1 cellular context compared by ENCODE assay signal in genomic region chr13:51538626-51539179, GRCh38.
TF ChIP-seq lines count a peak whose summit lies in the region.

No MANE protein-coding gene starts in this region.

TF ChIP-seq in H1, 55 proteins besides CTCF, POLR2A, EP300 and RAD21:
- TF ChIP-seq TCF12 (IDR thresholded peaks at IDR 0.05; ENCODE audit: low read depth, low read length): no peak
- TF ChIP-seq RBBP5 (IDR thresholded peaks at IDR 0.05; ENCODE audit: borderline replicate concordance, low read depth, low read length): no peak
- no peak for TF ChIP-seq NRF1 (IDR thresholded peaks at IDR 0.05; ENCODE audit: low read depth, low read length)
- no peak for TF ChIP-seq POLR2AphosphoS5 (IDR thresholded peaks at IDR 0.05; ENCODE audit: low read depth, low read length)
- no peak for TF ChIP-seq SIN3A (conservative IDR thresholded peaks at IDR 0.05 in 1 of 2, IDR thresholded peaks at IDR 0.05 in 1 of 2; ENCODE audit: low read depth in 1 of 2, low read length in 2 of 2)
- no peak for TF ChIP-seq EGR1 (IDR thresholded peaks at IDR 0.05; ENCODE audit: borderline replicate concordance, low read depth, low read length)
- no peak for TF ChIP-seq ATF3 (IDR thresholded peaks at IDR 0.05; ENCODE audit: insufficient read depth, low read depth, low read length)
- TF ChIP-seq MAFK (IDR thresholded peaks at IDR 0.05; ENCODE audit: low read depth, low read length): no peak
- TF ChIP-seq NANOG (IDR thresholded peaks at IDR 0.05; ENCODE audit: insufficient read depth, low read depth, low read length, poor library complexity, severe bottlenecking): no peak
